In the genomic region with DNA sequence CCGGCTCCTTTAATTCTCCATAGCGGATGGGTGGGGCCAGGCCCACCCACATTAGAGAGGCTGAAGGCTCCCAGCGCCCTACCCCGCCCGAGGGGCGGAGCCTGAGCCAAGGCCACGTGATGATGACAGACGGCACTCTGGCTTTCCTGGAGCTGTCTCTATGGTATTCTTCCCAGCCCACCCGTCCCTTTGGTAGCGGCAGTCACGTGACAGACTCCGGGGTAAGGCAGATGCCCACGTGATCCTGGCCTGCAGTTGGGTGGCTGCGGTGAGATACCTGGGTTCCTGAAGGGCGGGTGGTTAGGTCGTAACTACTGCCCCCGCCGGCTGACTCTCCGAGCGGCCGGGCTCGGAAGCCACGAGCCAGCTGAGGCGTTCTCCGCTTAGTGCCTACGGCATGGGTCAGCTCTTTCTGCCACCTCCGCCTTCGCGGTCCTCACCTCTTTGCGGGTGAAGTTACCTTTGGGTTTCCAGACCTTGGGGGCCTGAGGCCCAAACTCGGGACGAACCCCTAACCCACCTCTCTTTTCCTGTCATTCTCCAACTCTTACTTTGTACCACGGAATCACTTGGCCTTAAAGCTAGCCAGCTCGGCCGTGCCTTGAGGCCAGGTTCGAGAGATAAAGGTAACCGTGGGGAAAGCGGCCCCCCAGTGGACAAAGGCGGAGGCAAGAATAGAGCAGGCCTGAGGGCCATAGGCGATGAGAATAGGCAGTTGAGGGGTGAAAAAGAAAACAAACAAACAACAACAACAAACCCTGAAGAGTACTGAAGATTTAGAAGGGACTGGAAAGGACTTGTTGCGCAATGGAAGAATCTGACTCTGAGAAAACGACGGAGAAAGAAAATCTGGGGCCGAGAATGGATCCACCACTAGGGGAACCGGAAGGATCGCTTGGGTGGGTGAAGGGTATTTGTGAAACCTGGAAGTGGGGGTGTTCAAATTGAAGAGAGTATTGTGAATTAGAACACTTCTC, we compare ENCODE assay signal across 1 cellular context.
TF ChIP-seq lines count a peak whose summit lies in the region.

A gene with protein sequence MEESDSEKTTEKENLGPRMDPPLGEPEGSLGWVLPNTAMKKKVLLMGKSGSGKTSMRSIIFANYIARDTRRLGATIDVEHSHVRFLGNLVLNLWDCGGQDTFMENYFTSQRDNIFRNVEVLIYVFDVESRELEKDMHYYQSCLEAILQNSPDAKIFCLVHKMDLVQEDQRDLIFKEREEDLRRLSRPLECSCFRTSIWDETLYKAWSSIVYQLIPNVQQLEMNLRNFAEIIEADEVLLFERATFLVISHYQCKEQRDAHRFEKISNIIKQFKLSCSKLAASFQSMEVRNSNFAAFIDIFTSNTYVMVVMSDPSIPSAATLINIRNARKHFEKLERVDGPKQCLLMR (plus strand): TSS at position 229 of the 977 bp plus-strand sequence. CDS start 579 bp downstream, at position 808.

TF ChIP-seq in A549, 52 proteins besides CTCF, POLR2A, EP300 and RAD21 (continued from another document):
- TF ChIP-seq, protein P1, sequence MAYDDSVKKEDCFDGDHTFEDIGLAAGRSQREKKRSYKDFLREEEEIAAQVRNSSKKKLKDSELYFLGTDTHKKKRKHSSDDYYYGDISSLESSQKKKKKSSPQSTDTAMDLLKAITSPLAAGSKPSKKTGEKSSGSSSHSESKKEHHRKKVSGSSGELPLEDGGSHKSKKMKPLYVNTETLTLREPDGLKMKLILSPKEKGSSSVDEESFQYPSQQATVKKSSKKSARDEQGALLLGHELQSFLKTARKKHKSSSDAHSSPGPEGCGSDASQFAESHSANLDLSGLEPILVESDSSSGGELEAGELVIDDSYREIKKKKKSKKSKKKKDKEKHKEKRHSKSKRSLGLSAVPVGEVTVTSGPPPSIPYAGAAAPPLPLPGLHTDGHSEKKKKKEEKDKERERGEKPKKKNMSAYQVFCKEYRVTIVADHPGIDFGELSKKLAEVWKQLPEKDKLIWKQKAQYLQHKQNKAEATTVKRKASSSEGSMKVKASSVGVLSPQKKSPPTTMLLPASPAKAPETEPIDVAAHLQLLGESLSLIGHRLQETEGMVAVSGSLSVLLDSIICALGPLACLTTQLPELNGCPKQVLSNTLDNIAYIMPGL (CRISPR knock-in tag; IDR thresholded peaks at IDR 0.05; ENCODE audit: borderline replicate concordance), result peak; percentile 36; the same call in 1 of the 2 replicates
- no peak for TF ChIP-seq CHD2 (IDR thresholded peaks at IDR 0.05; ENCODE audit: low read length, partially characterized antibody)
- TF ChIP-seq, protein P2, sequence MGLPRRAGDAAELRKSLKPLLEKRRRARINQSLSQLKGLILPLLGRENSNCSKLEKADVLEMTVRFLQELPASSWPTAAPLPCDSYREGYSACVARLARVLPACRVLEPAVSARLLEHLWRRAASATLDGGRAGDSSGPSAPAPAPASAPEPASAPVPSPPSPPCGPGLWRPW (IDR thresholded peaks at IDR 0.05), result no peak
- no peak for TF ChIP-seq RNF2 (IDR thresholded peaks at IDR 0.05; ENCODE audit: borderline replicate concordance, low read depth)
- TF ChIP-seq, protein P3, sequence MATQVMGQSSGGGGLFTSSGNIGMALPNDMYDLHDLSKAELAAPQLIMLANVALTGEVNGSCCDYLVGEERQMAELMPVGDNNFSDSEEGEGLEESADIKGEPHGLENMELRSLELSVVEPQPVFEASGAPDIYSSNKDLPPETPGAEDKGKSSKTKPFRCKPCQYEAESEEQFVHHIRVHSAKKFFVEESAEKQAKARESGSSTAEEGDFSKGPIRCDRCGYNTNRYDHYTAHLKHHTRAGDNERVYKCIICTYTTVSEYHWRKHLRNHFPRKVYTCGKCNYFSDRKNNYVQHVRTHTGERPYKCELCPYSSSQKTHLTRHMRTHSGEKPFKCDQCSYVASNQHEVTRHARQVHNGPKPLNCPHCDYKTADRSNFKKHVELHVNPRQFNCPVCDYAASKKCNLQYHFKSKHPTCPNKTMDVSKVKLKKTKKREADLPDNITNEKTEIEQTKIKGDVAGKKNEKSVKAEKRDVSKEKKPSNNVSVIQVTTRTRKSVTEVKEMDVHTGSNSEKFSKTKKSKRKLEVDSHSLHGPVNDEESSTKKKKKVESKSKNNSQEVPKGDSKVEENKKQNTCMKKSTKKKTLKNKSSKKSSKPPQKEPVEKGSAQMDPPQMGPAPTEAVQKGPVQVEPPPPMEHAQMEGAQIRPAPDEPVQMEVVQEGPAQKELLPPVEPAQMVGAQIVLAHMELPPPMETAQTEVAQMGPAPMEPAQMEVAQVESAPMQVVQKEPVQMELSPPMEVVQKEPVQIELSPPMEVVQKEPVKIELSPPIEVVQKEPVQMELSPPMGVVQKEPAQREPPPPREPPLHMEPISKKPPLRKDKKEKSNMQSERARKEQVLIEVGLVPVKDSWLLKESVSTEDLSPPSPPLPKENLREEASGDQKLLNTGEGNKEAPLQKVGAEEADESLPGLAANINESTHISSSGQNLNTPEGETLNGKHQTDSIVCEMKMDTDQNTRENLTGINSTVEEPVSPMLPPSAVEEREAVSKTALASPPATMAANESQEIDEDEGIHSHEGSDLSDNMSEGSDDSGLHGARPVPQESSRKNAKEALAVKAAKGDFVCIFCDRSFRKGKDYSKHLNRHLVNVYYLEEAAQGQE (IDR thresholded peaks at IDR 0.05), result no peak
- TF ChIP-seq, protein P4, sequence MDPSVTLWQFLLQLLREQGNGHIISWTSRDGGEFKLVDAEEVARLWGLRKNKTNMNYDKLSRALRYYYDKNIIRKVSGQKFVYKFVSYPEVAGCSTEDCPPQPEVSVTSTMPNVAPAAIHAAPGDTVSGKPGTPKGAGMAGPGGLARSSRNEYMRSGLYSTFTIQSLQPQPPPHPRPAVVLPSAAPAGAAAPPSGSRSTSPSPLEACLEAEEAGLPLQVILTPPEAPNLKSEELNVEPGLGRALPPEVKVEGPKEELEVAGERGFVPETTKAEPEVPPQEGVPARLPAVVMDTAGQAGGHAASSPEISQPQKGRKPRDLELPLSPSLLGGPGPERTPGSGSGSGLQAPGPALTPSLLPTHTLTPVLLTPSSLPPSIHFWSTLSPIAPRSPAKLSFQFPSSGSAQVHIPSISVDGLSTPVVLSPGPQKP (IDR thresholded peaks at IDR 0.05; ENCODE audit: low read depth, low read length), result no peak
- TF ChIP-seq MAFK (IDR thresholded peaks at IDR 0.05; ENCODE audit: partially characterized antibody), result no peak
- no peak for TF ChIP-seq ZC3H11A (IDR thresholded peaks at IDR 0.05)
- no peak for TF ChIP-seq RCOR1 (IDR thresholded peaks at IDR 0.05; ENCODE audit: low read depth, low read length)
- TF ChIP-seq ZSCAN20 (CRISPR knock-in tag; IDR thresholded peaks at IDR 0.05), result no peak
- TF ChIP-seq KDM5A (IDR thresholded peaks at IDR 0.05), result peak; percentile 64
- TF ChIP-seq CBX2 (IDR thresholded peaks at IDR 0.05; ENCODE audit: borderline replicate concordance, low read depth), result no peak
- TF ChIP-seq, protein P5, sequence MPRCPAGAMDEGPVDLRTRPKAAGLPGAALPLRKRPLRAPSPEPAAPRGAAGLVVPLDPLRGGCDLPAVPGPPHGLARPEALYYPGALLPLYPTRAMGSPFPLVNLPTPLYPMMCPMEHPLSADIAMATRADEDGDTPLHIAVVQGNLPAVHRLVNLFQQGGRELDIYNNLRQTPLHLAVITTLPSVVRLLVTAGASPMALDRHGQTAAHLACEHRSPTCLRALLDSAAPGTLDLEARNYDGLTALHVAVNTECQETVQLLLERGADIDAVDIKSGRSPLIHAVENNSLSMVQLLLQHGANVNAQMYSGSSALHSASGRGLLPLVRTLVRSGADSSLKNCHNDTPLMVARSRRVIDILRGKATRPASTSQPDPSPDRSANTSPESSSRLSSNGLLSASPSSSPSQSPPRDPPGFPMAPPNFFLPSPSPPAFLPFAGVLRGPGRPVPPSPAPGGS (IDR thresholded peaks at IDR 0.05), result 0 out of 3 replicates have a peak, but pooled peaks have one; percentile 27
- TF ChIP-seq KDM1A (IDR thresholded peaks at IDR 0.05; ENCODE audit: low read depth), result no peak
- peak; percentile 61 for TF ChIP-seq PHF8 (IDR thresholded peaks at IDR 0.05; ENCODE audit: borderline replicate concordance, low read depth)
- no peak; the same call in 1 of the 2 replicates for TF ChIP-seq FOXS1 (CRISPR knock-in tag; IDR thresholded peaks at IDR 0.05)
- no peak for TF ChIP-seq CBX8 (IDR thresholded peaks at IDR 0.05)
- no peak for TF ChIP-seq HOXA7 (CRISPR knock-in tag; IDR thresholded peaks at IDR 0.05)
- TF ChIP-seq MAZ (IDR thresholded peaks at IDR 0.05; ENCODE audit: borderline replicate concordance, low read depth, low read length), result no peak
- TF ChIP-seq GATA3 (IDR thresholded peaks at IDR 0.05; ENCODE audit: borderline replicate concordance), result no peak
- no peak for TF ChIP-seq NR3C1 (IDR thresholded peaks at IDR 0.05)
- TF ChIP-seq, protein P6, sequence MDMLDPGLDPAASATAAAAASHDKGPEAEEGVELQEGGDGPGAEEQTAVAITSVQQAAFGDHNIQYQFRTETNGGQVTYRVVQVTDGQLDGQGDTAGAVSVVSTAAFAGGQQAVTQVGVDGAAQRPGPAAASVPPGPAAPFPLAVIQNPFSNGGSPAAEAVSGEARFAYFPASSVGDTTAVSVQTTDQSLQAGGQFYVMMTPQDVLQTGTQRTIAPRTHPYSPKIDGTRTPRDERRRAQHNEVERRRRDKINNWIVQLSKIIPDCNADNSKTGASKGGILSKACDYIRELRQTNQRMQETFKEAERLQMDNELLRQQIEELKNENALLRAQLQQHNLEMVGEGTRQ (IDR thresholded peaks at IDR 0.05), result peak; percentile 99
- TF ChIP-seq, protein P7, sequence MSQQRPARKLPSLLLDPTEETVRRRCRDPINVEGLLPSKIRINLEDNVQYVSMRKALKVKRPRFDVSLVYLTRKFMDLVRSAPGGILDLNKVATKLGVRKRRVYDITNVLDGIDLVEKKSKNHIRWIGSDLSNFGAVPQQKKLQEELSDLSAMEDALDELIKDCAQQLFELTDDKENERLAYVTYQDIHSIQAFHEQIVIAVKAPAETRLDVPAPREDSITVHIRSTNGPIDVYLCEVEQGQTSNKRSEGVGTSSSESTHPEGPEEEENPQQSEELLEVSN (IDR thresholded peaks at IDR 0.05; ENCODE audit: borderline replicate concordance, low read depth), result 0 out of 2 replicates have a peak, but pooled peaks have one; percentile 19
- TF ChIP-seq ESRRA (IDR thresholded peaks at IDR 0.05; ENCODE audit: borderline replicate concordance, low read length), result no peak
- TF ChIP-seq, protein P8, sequence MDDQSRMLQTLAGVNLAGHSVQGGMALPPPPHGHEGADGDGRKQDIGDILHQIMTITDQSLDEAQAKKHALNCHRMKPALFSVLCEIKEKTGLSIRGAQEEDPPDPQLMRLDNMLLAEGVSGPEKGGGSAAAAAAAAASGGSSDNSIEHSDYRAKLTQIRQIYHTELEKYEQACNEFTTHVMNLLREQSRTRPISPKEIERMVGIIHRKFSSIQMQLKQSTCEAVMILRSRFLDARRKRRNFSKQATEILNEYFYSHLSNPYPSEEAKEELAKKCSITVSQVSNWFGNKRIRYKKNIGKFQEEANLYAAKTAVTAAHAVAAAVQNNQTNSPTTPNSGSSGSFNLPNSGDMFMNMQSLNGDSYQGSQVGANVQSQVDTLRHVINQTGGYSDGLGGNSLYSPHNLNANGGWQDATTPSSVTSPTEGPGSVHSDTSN (IDR thresholded peaks at IDR 0.05), result no peak
- no peak for TF ChIP-seq MYC (IDR thresholded peaks at IDR 0.05; ENCODE audit: borderline replicate concordance, low read length)
- no peak for TF ChIP-seq HDAC2 (IDR thresholded peaks at IDR 0.05)
- TF ChIP-seq ZFP36 (IDR thresholded peaks at IDR 0.05; ENCODE audit: borderline replicate concordance, partially characterized antibody), result no peak
- TF ChIP-seq CHD4 (IDR thresholded peaks at IDR 0.05; ENCODE audit: borderline replicate concordance), result no peak
- TF ChIP-seq HEYL (CRISPR knock-in tag; IDR thresholded peaks at IDR 0.05), result no peak
- no peak for TF ChIP-seq FOSB (CRISPR knock-in tag; IDR thresholded peaks at IDR 0.05)
- TF ChIP-seq ZNF302 (CRISPR knock-in tag; IDR thresholded peaks at IDR 0.05), result no peak
- no peak for TF ChIP-seq HOXB13 (CRISPR knock-in tag; IDR thresholded peaks at IDR 0.05; ENCODE audit: low read depth)
- no peak for TF ChIP-seq EHMT2 (IDR thresholded peaks at IDR 0.05; ENCODE audit: low read depth)
- TF ChIP-seq SREBF2 (IDR thresholded peaks at IDR 0.05), result no peak
- TF ChIP-seq EHF (CRISPR knock-in tag; IDR thresholded peaks at IDR 0.05), result no peak
- no peak for TF ChIP-seq JUNB (IDR thresholded peaks at IDR 0.05)
- TF ChIP-seq POLR2AphosphoS2 (conservative IDR thresholded peaks at IDR 0.05; ENCODE audit: low read length), result no peak
- no peak for TF ChIP-seq BHLHE40 (IDR thresholded peaks at IDR 0.05; ENCODE audit: low read depth, low read length)
- TF ChIP-seq RFX5 (IDR thresholded peaks at IDR 0.05), result no peak
- TF ChIP-seq NFE2L2 (conservative IDR thresholded peaks at IDR 0.05; ENCODE audit: low read length), result no peak
- no peak for TF ChIP-seq TFCP2L1 (CRISPR knock-in tag; IDR thresholded peaks at IDR 0.05)
- TF ChIP-seq, protein P9, sequence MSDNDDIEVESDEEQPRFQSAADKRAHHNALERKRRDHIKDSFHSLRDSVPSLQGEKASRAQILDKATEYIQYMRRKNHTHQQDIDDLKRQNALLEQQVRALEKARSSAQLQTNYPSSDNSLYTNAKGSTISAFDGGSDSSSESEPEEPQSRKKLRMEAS (IDR thresholded peaks at IDR 0.05), result peak; percentile 69
- 0 out of 2 replicates have a peak, but pooled peaks have one; percentile 32 for TF ChIP-seq HOXB5 (CRISPR knock-in tag; IDR thresholded peaks at IDR 0.05)
